Comparison of ENCODE assay signal across 13 cellular contexts in genomic region chr11:119671561-119672015, GRCh38. TPM values are rescaled to one million over a fixed set of nuclear protein-coding genes. Genes with fewer than 3 reads are reported as not detected.
DNase-seq lines count a peak whose midpoint lies in the region; ATAC-seq, FAIRE-seq and TF ChIP-seq lines count a peak whose summit lies in the region.
"Had no signal": no experiment of that assay in that cellular context is flagged by ENCODE, and none has a peak within 500 bp of the region (broad histone marks: within the 10 kb centered on the region; RNA-seq: fewer than 3 reads in every experiment).

No MANE protein-coding gene starts in this region.

- FAIRE-seq in HTR-8/SVneo (lab: Jason Lieb, UNC), result no peak
- FAIRE-seq: GM12891 had no signal

- POLR2A ChIA-PET in activated CD8-positive, alpha-beta T cell treated with anti-CD3 and anti-CD28 coated beads, Interleukin-2, amount 10 ng/mL, durations not matched to agents 7 days and 5 days (lab: Charles Lee), result no interaction called here

- peaks cover 45% of the 10 kb centered on the region for H3K4me1 ChIP-seq in SJCRH30
- H3K4me1 ChIP-seq in neural progenitor cell, result no peaks in the 10 kb centered on the region
- H3K4me1 ChIP-seq in prostate gland (replicated peaks), result no peaks in the 10 kb centered on the region

- TF ChIP-seq CTCF in fibroblast of the aortic adventitia (IDR thresholded peaks at IDR 0.05; ENCODE audit: insufficient read depth, low read length) (no peak), neural progenitor cell (IDR thresholded peaks at IDR 0.05) (no peak), prostate gland (IDR thresholded peaks at IDR 0.05) (no peak)

- peaks cover 32% of the 10 kb centered on the region for H3K36me3 ChIP-seq in SJCRH30
- H3K36me3 ChIP-seq in neural progenitor cell, result no peaks in the 10 kb centered on the region
- H3K36me3 ChIP-seq in prostate gland, result no peaks in the 10 kb centered on the region

- H3K4me2 ChIP-seq in neural progenitor cell, result no peak overlapping the region

- H4K20me1 ChIP-seq in neural progenitor cell (ENCODE audit: low read depth), result peaks cover 21% of the 10 kb centered on the region

- H3K9ac ChIP-seq in neural progenitor cell, result no peak overlapping the region

- H3K27me3 ChIP-seq in SJCRH30 (no peaks in the 10 kb centered on the region), neural progenitor cell (no peaks in the 10 kb centered on the region), prostate gland (replicated peaks; ENCODE audit: insufficient read depth) (no peaks in the 10 kb centered on the region)
- H3K27me3 ChIP-seq: neutrophil had no signal

- peaks cover 15% of the 10 kb centered on the region for H3K36me3 Mint-ChIP-seq in neural progenitor cell
- no peaks in the 10 kb centered on the region for H3K36me3 Mint-ChIP-seq in activated CD8-positive, alpha-beta T cell treated with anti-CD3 and anti-CD28 coated beads, Interleukin-2, amount 10 ng/mL, durations not matched to agents 7 days and 5 days (ENCODE audit: low read depth)
- H3K36me3 Mint-ChIP-seq: activated naive CD4-positive, alpha-beta T cell treated with anti-CD3 and anti-CD28 coated beads, Interleukin-2, amount 10 ng/mL, durations not matched to agents 7 days and 5 days had no signal

- ATAC-seq in activated CD8-positive, alpha-beta T cell treated with anti-CD3 and anti-CD28 coated beads, Interleukin-2, amount 10 ng/mL, durations not matched to agents 7 days and 5 days, result no peak

- H3K79me2 ChIP-seq in neural progenitor cell (ENCODE audit: low read depth), result no peaks in the 10 kb centered on the region

- no peak overlapping the region for H2AFZ ChIP-seq in neural progenitor cell (replicated peaks)

- H3K4me3 ChIP-seq in SJCRH30 (no peak overlapping the region), fibroblast of the aortic adventitia (ENCODE audit: low read depth, low read length) (no peak overlapping the region), neural progenitor cell (no peak overlapping the region), prostate gland (no peak overlapping the region)

- H3F3A ChIP-seq in neural progenitor cell (ENCODE audit: low read depth), result peaks cover 3% of the 10 kb centered on the region

- H3K4me1 Mint-ChIP-seq in neural progenitor cell, result peaks cover 22% of the 10 kb centered on the region
- peaks cover 13% of the 10 kb centered on the region for H3K4me1 Mint-ChIP-seq in activated CD8-positive, alpha-beta T cell treated with anti-CD3 and anti-CD28 coated beads, Interleukin-2, amount 10 ng/mL, durations not matched to agents 7 days and 5 days (ENCODE audit: low read depth)

- H3K9me3 Mint-ChIP-seq in neural progenitor cell, result no peaks in the 10 kb centered on the region
- no peaks in the 10 kb centered on the region for H3K9me3 Mint-ChIP-seq in activated CD8-positive, alpha-beta T cell treated with anti-CD3 and anti-CD28 coated beads, Interleukin-2, amount 10 ng/mL, durations not matched to agents 7 days and 5 days (ENCODE audit: insufficient read depth)
- H3K9me3 Mint-ChIP-seq: activated naive CD4-positive, alpha-beta T cell treated with anti-CD3 and anti-CD28 coated beads, Interleukin-2, amount 10 ng/mL, durations not matched to agents 7 days and 5 days; CD4-positive, alpha-beta memory T cell had no signal

- H3K9me3 ChIP-seq in SJCRH30 (replicated peaks) (no peaks in the 10 kb centered on the region), neural progenitor cell (ENCODE audit: low read depth) (no peaks in the 10 kb centered on the region), prostate gland (no peaks in the 10 kb centered on the region)
- H3K9me3 ChIP-seq: neutrophil had no signal

- H3K4me3 Mint-ChIP-seq in neural progenitor cell, result peak overlapping the region; percentile 33
- no peak overlapping the region for H3K4me3 Mint-ChIP-seq in activated CD8-positive, alpha-beta T cell treated with anti-CD3 and anti-CD28 coated beads, Interleukin-2, amount 10 ng/mL, durations not matched to agents 7 days and 5 days
- H3K4me3 Mint-ChIP-seq: activated naive CD4-positive, alpha-beta T cell treated with anti-CD3 and anti-CD28 coated beads, Interleukin-2, amount 10 ng/mL, durations not matched to agents 7 days and 5 days had no signal

- intact Hi-C loops in prostate gland (cut with DNase I), result no loop called here

- H3K27ac Mint-ChIP-seq in neural progenitor cell, result peak overlapping the region; percentile 61
- no peak overlapping the region for H3K27ac Mint-ChIP-seq in activated CD8-positive, alpha-beta T cell treated with anti-CD3 and anti-CD28 coated beads, Interleukin-2, amount 10 ng/mL, durations not matched to agents 7 days and 5 days
- H3K27ac Mint-ChIP-seq: activated naive CD4-positive, alpha-beta T cell treated with anti-CD3 and anti-CD28 coated beads, Interleukin-2, amount 10 ng/mL, durations not matched to agents 7 days and 5 days had no signal

- TF ChIP-seq POLR2A in prostate gland (IDR thresholded peaks at IDR 0.05), result no peak

- peaks cover 9% of the 10 kb centered on the region for H3K27me3 Mint-ChIP-seq in neural progenitor cell (ENCODE audit: insufficient read depth, low read depth)
- H3K27me3 Mint-ChIP-seq in activated CD8-positive, alpha-beta T cell treated with anti-CD3 and anti-CD28 coated beads, Interleukin-2, amount 10 ng/mL, durations not matched to agents 7 days and 5 days (ENCODE audit: low read depth), result peaks cover 2% of the 10 kb centered on the region
- H3K27me3 Mint-ChIP-seq: CD4-positive, alpha-beta memory T cell had no signal

- CTCF ChIA-PET in activated CD8-positive, alpha-beta T cell treated with anti-CD3 and anti-CD28 coated beads, Interleukin-2, amount 10 ng/mL, durations not matched to agents 7 days and 5 days (lab: Charles Lee), result no interaction called here

- DNase-seq in C1 segment of cervical spinal cord (lab: John Stamatoyannopoulos, UW) (peak in 12 of 14 donors; percentile 15 to 85 (median 56)), SJCRH30 (peak; percentile 94), fibroblast of the aortic adventitia (ENCODE audit: low read depth) (peak; percentile 39), neural progenitor cell (ENCODE audit: low spot score) (peak; percentile 24), activated gamma-delta T cell (lab: John Stamatoyannopoulos, UW) (no peak), prostate gland (ENCODE audit: low spot score) (no peak), HTR-8/SVneo (ENCODE audit: insufficient read length, low spot score) (no peak)
- no peak for DNase-seq in activated CD8-positive, alpha-beta T cell treated with anti-CD3 and anti-CD28 coated beads, Interleukin-2, amount 10 ng/mL, durations not matched to agents 7 days and 5 days
- DNase-seq: activated CD4-positive, alpha-beta T cell treated with anti-CD3 and anti-CD28 coated beads for 4 hours; activated naive CD4-positive, alpha-beta T cell treated with anti-CD3 and anti-CD28 coated beads, Interleukin-2, amount 10 ng/mL, durations not matched to agents 7 days and 5 days; CD4-positive, alpha-beta memory T cell had no signal

- WGBS in prostate gland, result 38% methylated on average over 12 of the region's 12 CpGs

- peak overlapping the region; percentile 92 for H3K27ac ChIP-seq in SJCRH30
- H3K27ac ChIP-seq in neural progenitor cell, result no peak overlapping the region
- no peak overlapping the region for H3K27ac ChIP-seq in prostate gland
- H3K27ac ChIP-seq: neutrophil had no signal

RNA-seq across cellular contexts. Expression of gene NECTIN1, which starts 57.4 kb away (rescaled TPM):
- total RNA-seq in SJCRH30 (2014; rRNA removed; shearing (Covaris generic)), result 61.1 and 61.7 TPM in 2 replicates
- 3.4 and 7.8 TPM in 2 replicates for total RNA-seq in fibroblast of the aortic adventitia (ENCODE audit: low replicate concordance)
- 19.5 and 27.4 TPM in 2 replicates for total RNA-seq in neural progenitor cell (ENCODE audit: low replicate concordance)
- total RNA-seq in prostate gland, result 10 to 100 TPM; 18.7 to 28.2 TPM
- under 1 TPM; 0.34 to 0.39 TPM for total RNA-seq in activated CD8-positive, alpha-beta T cell treated with anti-CD3 and anti-CD28 coated beads, Interleukin-2, amount 10 ng/mL, durations not matched to agents 7 days and 5 days

Comparison
In these comparisons a context has a peak if more than half of its experiments do, and no peak if none do; other contexts are left out.
1. DNase-seq: peak in C1 segment of cervical spinal cord (12 of 14), SJCRH30 (2 of 2), fibroblast of the aortic adventitia (single experiment) and neural progenitor cell (single experiment); none in activated gamma-delta T cell (single experiment), prostate gland (single experiment), HTR-8/SVneo (single experiment) and activated CD8-positive, alpha-beta T cell treated with anti-CD3 and anti-CD28 coated beads, Interleukin-2, amount 10 ng/mL, durations not matched to agents 7 days and 5 days (single experiment).